In the genomic region with DNA sequence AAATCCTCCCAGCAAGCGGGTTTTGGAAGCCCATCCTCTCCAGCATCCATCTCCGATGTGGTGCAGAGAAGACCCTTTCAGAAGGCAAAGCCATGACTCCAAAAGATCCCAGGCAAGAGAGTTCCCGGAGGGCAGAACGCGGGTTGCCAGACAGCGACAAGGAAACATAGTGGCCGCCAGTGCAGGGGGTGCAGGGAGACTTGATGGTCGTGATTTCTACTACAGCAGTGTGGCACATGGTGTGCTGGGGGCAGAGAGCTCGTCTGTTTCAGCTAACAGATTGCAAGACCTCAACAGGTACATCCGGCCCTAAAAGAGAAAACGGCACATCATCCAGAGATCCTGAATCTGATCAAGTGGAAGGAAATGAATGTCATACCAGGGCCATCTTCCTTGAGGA, we compare ENCODE assay signal across 20 cellular contexts.
"Had no signal": no experiment of that assay in that cellular context is flagged by ENCODE, and none has a peak within 500 bp of the region (broad histone marks: within the 10 kb centered on the region; RNA-seq: fewer than 3 reads in every experiment).

No MANE protein-coding gene starts in this region.

- H3K27ac ChIP-seq: coronary artery, neutrophil, prostate gland, sigmoid colon, spleen, testis, tibial artery, upper lobe of right lung, uterus had no signal

- H3K9me3 ChIP-seq: neutrophil, prostate gland, sigmoid colon, spleen, testis, tibial artery, upper lobe of right lung, uterus had no signal

- H3K27ac Mint-ChIP-seq: memory B cell; natural killer cell; stimulated activated memory B cell treated with anti-CD40 and anti-IgM and Interleukin-4, amounts not matched to agents 10 μg/mL and 1 μg/mL and 100 μg/mL, for 72 hours had no signal

- DNase-seq: dermis blood vessel endothelial cell; effector memory CD4-positive, alpha-beta T cell; natural killer cell; right cardiac atrium; sigmoid colon; spleen; stimulated activated CD4-positive, alpha-beta T cell treated with anti-CD3 and anti-CD28 coated beads, Interleukin-4, amount 100 ng/mL, for 4 hours; stimulated activated naive CD8-positive, alpha-beta T cell treated with anti-CD3 and anti-CD28 coated beads, Interleukin-15, Interleukin-2, amounts not matched to agents 100 U/mL and 50 U/mL, for 24 hours; substantia nigra; testis; tibial artery; upper lobe of right lung; uterus had no signal

- H3K4me1 Mint-ChIP-seq: memory B cell; stimulated activated memory B cell treated with anti-CD40 and anti-IgM and Interleukin-4, amounts not matched to agents 10 μg/mL and 1 μg/mL and 100 μg/mL, for 72 hours had no signal

- H3K27me3 ChIP-seq: neutrophil, sigmoid colon, spleen, testis, tibial artery, upper lobe of right lung, uterus had no signal

- H3K4me1 ChIP-seq: prostate gland, sigmoid colon, spleen, testis, tibial artery, upper lobe of right lung, uterus had no signal

- H3K4me3 Mint-ChIP-seq: memory B cell; natural killer cell; stimulated activated memory B cell treated with anti-CD40 and anti-IgM and Interleukin-4, amounts not matched to agents 10 μg/mL and 1 μg/mL and 100 μg/mL, for 72 hours had no signal

- H3K9me3 Mint-ChIP-seq: memory B cell; natural killer cell; stimulated activated memory B cell treated with anti-CD40 and anti-IgM and Interleukin-4, amounts not matched to agents 10 μg/mL and 1 μg/mL and 100 μg/mL, for 72 hours had no signal

- H3K36me3 ChIP-seq: neutrophil, prostate gland, uterus had no signal

- ATAC-seq: left lobe of liver; natural killer cell; stimulated activated memory B cell treated with anti-CD40 and anti-IgM and Interleukin-4, amounts not matched to agents 10 μg/mL and 1 μg/mL and 100 μg/mL, for 72 hours; stimulated activated naive CD8-positive, alpha-beta T cell treated with anti-CD3 and anti-CD28 coated beads, Interleukin-15, Interleukin-2, amounts not matched to agents 100 U/mL and 50 U/mL, for 24 hours; upper lobe of right lung had no signal

- H3K4me3 ChIP-seq: coronary artery, lung, prostate gland, sigmoid colon, spleen, testis, tibial artery, upper lobe of right lung, uterus had no signal

- H3K27me3 Mint-ChIP-seq: memory B cell; stimulated activated memory B cell treated with anti-CD40 and anti-IgM and Interleukin-4, amounts not matched to agents 10 μg/mL and 1 μg/mL and 100 μg/mL, for 72 hours had no signal
